ENCODE assay signal across 1 cellular context in the genomic region with DNA sequence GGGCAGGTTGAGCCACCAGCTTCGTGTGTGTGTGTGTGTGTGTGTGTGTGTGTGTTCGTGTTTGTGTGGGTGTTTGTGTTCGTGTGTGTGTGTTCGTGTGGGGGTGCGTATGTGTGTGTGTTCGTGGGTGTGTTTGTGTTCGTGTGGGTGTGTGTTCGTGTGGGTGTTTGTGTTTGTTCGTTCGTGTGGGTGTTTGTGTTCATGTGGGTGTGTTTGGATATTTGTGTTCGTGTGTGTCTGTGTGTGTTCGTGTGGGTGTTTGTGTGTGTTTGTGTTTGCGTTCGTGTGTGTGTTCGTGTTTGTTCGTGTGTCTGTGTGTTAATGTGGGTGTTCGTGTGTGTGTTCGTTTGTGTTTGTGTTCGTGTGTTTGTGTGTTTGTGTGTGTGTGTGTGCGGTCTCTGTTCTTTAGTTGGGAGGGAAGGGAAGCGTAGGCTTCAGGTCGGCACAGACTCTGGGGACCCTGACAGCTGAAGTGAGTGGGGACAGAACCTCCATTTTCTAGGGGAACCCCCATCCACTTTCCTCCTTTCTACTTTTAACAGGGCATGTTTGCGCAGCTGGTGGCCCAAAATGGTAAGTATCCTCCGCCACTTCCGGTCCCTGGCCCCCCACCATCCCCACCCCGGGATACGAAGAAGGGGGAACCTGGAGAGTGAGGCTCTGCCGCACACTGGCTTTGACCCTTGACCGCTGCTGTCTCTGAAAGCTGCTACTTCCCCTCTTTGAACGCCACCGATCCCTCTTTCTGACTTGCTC.
A peak's percentile ranks its signal among the peaks of the same experiment; 100 is the strongest.
TF ChIP-seq lines count a peak whose summit lies in the region.

No MANE protein-coding gene starts in this region.

TF ChIP-seq in K562, 482 proteins besides CTCF, POLR2A, EP300 and RAD21 (continued from another document and continues in another):
- TF ChIP-seq, protein P1, sequence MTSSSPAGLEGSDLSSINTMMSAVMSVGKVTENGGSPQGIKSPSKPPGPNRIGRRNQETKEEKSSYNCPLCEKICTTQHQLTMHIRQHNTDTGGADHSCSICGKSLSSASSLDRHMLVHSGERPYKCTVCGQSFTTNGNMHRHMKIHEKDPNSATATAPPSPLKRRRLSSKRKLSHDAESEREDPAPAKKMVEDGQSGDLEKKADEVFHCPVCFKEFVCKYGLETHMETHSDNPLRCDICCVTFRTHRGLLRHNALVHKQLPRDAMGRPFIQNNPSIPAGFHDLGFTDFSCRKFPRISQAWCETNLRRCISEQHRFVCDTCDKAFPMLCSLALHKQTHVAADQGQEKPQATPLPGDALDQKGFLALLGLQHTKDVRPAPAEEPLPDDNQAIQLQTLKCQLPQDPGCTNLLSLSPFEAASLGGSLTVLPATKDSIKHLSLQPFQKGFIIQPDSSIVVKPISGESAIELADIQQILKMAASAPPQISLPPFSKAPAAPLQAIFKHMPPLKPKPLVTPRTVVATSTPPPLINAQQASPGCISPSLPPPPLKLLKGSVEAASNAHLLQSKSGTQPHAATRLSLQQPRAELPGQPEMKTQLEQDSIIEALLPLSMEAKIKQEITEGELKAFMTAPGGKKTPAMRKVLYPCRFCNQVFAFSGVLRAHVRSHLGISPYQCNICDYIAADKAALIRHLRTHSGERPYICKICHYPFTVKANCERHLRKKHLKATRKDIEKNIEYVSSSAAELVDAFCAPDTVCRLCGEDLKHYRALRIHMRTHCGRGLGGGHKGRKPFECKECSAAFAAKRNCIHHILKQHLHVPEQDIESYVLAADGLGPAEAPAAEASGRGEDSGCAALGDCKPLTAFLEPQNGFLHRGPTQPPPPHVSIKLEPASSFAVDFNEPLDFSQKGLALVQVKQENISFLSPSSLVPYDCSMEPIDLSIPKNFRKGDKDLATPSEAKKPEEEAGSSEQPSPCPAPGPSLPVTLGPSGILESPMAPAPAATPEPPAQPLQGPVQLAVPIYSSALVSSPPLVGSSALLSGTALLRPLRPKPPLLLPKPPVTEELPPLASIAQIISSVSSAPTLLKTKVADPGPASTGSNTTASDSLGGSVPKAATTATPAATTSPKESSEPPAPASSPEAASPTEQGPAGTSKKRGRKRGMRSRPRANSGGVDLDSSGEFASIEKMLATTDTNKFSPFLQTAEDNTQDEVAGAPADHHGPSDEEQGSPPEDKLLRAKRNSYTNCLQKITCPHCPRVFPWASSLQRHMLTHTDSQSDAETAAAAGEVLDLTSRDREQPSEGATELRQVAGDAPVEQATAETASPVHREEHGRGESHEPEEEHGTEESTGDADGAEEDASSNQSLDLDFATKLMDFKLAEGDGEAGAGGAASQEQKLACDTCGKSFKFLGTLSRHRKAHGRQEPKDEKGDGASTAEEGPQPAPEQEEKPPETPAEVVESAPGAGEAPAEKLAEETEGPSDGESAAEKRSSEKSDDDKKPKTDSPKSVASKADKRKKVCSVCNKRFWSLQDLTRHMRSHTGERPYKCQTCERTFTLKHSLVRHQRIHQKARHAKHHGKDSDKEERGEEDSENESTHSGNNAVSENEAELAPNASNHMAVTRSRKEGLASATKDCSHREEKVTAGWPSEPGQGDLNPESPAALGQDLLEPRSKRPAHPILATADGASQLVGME (CRISPR knock-in tag; IDR thresholded peaks at IDR 0.05) = no peak
- TF ChIP-seq RBM39 (optimal IDR thresholded peaks at IDR 0.05; ENCODE audit: low read depth, low read length) = no peak
- TF ChIP-seq CC2D1A (IDR thresholded peaks at IDR 0.05) = peak; percentile 76
- TF ChIP-seq ELF1 (tag; IDR thresholded peaks at IDR 0.05) = no peak
- TF ChIP-seq XRCC5 (IDR thresholded peaks at IDR 0.05; ENCODE audit: low read depth, low read length) = no peak
- TF ChIP-seq, protein P2, sequence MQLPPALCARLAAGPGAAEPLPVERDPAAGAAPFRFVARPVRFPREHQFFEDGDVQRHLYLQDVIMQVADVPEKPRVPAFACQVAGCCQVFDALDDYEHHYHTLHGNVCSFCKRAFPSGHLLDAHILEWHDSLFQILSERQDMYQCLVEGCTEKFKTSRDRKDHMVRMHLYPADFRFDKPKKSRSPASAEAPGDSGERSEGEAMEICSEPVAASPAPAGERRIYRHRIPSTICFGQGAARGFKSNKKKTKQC (CRISPR knock-in tag; IDR thresholded peaks at IDR 0.05) = no peak
- TF ChIP-seq ZNF347 (CRISPR knock-in tag; IDR thresholded peaks at IDR 0.05; ENCODE audit: low read depth) = no peak
- no peak for TF ChIP-seq ZNF354B (CRISPR knock-in tag; IDR thresholded peaks at IDR 0.05)
- TF ChIP-seq, protein P3, sequence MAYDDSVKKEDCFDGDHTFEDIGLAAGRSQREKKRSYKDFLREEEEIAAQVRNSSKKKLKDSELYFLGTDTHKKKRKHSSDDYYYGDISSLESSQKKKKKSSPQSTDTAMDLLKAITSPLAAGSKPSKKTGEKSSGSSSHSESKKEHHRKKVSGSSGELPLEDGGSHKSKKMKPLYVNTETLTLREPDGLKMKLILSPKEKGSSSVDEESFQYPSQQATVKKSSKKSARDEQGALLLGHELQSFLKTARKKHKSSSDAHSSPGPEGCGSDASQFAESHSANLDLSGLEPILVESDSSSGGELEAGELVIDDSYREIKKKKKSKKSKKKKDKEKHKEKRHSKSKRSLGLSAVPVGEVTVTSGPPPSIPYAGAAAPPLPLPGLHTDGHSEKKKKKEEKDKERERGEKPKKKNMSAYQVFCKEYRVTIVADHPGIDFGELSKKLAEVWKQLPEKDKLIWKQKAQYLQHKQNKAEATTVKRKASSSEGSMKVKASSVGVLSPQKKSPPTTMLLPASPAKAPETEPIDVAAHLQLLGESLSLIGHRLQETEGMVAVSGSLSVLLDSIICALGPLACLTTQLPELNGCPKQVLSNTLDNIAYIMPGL (CRISPR knock-in tag; IDR thresholded peaks at IDR 0.05) = no peak
- TF ChIP-seq ATF7 (IDR thresholded peaks at IDR 0.05) = no peak
- TF ChIP-seq RFX7 (CRISPR knock-in tag; IDR thresholded peaks at IDR 0.05) = no peak
- TF ChIP-seq FOXM1 (IDR thresholded peaks at IDR 0.05; ENCODE audit: low read depth) = no peak
- no peak; the same call in 1 of the 2 replicates for TF ChIP-seq FOXM1 (CRISPR knock-in tag; IDR thresholded peaks at IDR 0.05; ENCODE audit: low read depth)
- TF ChIP-seq, protein P4, sequence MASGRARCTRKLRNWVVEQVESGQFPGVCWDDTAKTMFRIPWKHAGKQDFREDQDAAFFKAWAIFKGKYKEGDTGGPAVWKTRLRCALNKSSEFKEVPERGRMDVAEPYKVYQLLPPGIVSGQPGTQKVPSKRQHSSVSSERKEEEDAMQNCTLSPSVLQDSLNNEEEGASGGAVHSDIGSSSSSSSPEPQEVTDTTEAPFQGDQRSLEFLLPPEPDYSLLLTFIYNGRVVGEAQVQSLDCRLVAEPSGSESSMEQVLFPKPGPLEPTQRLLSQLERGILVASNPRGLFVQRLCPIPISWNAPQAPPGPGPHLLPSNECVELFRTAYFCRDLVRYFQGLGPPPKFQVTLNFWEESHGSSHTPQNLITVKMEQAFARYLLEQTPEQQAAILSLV (tag; IDR thresholded peaks at IDR 0.05) = no peak
- TF ChIP-seq ZNF316 (IDR thresholded peaks at IDR 0.05) = peak; percentile 39; the same call in 1 of the 2 replicates
- TF ChIP-seq, protein P5, sequence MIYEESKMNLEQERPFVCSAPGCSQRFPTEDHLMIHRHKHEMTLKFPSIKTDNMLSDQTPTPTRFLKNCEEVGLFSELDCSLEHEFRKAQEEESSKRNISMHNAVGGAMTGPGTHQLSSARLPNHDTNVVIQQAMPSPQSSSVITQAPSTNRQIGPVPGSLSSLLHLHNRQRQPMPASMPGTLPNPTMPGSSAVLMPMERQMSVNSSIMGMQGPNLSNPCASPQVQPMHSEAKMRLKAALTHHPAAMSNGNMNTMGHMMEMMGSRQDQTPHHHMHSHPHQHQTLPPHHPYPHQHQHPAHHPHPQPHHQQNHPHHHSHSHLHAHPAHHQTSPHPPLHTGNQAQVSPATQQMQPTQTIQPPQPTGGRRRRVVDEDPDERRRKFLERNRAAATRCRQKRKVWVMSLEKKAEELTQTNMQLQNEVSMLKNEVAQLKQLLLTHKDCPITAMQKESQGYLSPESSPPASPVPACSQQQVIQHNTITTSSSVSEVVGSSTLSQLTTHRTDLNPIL (CRISPR knock-in tag; IDR thresholded peaks at IDR 0.05) = no peak
- TF ChIP-seq TBL1XR1 (IDR thresholded peaks at IDR 0.05; ENCODE audit: low read length in 2 of 2) = no peak
- TF ChIP-seq CEBPG (CRISPR knock-in tag; IDR thresholded peaks at IDR 0.05) = 0 out of 2 replicates have a peak, but pooled peaks have one; percentile 14
- TF ChIP-seq CEBPG (tag; conservative IDR thresholded peaks at IDR 0.05 in 1 of 2, IDR thresholded peaks at IDR 0.05 in 1 of 2) = no peak
- TF ChIP-seq ERF (CRISPR knock-in tag; IDR thresholded peaks at IDR 0.05) = no peak
- TF ChIP-seq, protein P6, sequence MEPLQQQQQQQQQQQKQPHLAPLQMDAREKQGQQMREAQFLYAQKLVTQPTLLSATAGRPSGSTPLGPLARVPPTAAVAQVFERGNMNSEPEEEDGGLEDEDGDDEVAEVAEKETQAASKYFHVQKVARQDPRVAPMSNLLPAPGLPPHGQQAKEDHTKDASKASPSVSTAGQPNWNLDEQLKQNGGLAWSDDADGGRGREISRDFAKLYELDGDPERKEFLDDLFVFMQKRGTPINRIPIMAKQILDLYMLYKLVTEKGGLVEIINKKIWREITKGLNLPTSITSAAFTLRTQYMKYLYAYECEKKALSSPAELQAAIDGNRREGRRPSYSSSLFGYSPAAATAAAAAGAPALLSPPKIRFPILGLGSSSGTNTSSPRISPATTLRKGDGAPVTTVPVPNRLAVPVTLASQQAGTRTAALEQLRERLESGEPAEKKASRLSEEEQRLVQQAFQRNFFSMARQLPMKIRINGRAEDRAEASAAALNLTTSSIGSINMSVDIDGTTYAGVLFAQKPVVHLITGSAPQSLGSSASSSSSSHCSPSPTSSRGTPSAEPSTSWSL (CRISPR knock-in tag; IDR thresholded peaks at IDR 0.05; ENCODE audit: borderline replicate concordance) = no peak
- TF ChIP-seq PRPF4 (IDR thresholded peaks at IDR 0.05; ENCODE audit: insufficient read depth, low read depth, low read length, poor library complexity, severe bottlenecking) = no peak
- TF ChIP-seq CCNT2 (IDR thresholded peaks at IDR 0.05; ENCODE audit: borderline replicate concordance, extremely low read depth, insufficient read length, low read depth, low read length) = no peak
- TF ChIP-seq, protein P7, sequence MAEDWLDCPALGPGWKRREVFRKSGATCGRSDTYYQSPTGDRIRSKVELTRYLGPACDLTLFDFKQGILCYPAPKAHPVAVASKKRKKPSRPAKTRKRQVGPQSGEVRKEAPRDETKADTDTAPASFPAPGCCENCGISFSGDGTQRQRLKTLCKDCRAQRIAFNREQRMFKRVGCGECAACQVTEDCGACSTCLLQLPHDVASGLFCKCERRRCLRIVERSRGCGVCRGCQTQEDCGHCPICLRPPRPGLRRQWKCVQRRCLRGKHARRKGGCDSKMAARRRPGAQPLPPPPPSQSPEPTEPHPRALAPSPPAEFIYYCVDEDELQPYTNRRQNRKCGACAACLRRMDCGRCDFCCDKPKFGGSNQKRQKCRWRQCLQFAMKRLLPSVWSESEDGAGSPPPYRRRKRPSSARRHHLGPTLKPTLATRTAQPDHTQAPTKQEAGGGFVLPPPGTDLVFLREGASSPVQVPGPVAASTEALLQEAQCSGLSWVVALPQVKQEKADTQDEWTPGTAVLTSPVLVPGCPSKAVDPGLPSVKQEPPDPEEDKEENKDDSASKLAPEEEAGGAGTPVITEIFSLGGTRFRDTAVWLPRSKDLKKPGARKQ (CRISPR knock-in tag; IDR thresholded peaks at IDR 0.05) = no peak
